2 cellular contexts compared by ENCODE assay signal in the genomic region with DNA sequence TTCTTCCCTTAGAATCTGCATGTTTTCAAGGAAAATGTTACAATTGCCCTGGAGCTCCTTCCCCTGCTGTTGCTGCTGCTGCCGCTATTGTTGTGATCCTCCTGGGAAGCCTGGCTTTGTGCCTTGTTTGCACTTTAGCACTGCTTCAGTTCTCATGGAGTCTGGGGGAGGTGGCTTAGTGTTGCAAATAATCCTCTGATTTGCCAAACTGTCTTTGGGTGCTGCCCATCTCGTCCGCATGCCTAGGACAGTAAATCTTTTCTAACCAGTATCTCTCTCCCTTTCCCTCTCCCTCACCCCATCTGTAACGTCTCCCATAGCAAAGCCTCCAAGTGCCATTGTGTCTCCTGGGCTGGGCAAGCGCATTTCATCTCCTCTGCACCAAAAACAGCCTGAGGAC.
A peak's percentile ranks its signal among the peaks of the same experiment; 100 is the strongest.
TF ChIP-seq lines count a peak whose summit lies in the region.

No MANE protein-coding gene starts in this region.

TF ChIP-seq in GM23338, 12 proteins besides CTCF, POLR2A, EP300 and RAD21:
- TF ChIP-seq, protein P1, sequence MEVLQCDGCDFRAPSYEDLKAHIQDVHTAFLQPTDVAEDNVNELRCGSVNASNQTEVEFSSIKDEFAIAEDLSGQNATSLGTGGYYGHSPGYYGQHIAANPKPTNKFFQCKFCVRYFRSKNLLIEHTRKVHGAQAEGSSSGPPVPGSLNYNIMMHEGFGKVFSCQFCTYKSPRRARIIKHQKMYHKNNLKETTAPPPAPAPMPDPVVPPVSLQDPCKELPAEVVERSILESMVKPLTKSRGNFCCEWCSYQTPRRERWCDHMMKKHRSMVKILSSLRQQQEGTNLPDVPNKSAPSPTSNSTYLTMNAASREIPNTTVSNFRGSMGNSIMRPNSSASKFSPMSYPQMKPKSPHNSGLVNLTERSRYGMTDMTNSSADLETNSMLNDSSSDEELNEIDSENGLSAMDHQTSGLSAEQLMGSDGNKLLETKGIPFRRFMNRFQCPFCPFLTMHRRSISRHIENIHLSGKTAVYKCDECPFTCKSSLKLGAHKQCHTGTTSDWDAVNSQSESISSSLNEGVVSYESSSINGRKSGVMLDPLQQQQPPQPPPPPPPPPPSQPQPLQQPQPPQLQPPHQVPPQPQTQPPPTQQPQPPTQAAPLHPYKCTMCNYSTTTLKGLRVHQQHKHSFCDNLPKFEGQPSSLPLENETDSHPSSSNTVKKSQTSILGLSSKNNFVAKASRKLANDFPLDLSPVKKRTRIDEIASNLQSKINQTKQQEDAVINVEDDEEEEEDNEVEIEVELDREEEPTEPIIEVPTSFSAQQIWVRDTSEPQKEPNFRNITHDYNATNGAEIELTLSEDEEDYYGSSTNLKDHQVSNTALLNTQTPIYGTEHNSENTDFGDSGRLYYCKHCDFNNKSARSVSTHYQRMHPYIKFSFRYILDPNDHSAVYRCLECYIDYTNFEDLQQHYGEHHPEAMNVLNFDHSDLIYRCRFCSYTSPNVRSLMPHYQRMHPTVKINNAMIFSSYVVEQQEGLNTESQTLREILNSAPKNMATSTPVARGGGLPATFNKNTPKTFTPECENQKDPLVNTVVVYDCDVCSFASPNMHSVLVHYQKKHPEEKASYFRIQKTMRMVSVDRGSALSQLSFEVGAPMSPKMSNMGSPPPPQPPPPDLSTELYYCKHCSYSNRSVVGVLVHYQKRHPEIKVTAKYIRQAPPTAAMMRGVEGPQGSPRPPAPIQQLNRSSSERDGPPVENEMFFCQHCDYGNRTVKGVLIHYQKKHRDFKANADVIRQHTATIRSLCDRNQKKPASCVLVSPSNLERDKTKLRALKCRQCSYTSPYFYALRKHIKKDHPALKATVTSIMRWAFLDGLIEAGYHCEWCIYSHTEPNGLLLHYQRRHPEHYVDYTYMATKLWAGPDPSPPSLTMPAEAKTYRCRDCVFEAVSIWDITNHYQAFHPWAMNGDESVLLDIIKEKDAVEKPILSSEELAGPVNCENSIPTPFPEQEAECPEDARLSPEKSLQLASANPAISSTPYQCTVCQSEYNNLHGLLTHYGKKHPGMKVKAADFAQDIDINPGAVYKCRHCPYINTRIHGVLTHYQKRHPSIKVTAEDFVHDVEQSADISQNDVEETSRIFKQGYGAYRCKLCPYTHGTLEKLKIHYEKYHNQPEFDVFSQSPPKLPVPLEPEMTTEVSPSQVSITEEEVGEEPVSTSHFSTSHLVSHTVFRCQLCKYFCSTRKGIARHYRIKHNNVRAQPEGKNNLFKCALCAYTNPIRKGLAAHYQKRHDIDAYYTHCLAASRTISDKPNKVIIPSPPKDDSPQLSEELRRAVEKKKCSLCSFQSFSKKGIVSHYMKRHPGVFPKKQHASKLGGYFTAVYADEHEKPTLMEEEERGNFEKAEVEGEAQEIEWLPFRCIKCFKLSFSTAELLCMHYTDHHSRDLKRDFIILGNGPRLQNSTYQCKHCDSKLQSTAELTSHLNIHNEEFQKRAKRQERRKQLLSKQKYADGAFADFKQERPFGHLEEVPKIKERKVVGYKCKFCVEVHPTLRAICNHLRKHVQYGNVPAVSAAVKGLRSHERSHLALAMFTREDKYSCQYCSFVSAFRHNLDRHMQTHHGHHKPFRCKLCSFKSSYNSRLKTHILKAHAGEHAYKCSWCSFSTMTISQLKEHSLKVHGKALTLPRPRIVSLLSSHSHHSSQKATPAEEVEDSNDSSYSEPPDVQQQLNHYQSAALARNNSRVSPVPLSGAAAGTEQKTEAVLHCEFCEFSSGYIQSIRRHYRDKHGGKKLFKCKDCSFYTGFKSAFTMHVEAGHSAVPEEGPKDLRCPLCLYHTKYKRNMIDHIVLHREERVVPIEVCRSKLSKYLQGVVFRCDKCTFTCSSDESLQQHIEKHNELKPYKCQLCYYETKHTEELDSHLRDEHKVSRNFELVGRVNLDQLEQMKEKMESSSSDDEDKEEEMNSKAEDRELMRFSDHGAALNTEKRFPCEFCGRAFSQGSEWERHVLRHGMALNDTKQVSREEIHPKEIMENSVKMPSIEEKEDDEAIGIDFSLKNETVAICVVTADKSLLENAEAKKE (CRISPR knock-in tag; IDR thresholded peaks at IDR 0.05) = peak; percentile 36; the same call in 1 of the 2 replicates
- TF ChIP-seq ZNF114 (CRISPR knock-in tag; IDR thresholded peaks at IDR 0.05) = no peak
- no peak for TF ChIP-seq EZH2phosphoT487 (IDR thresholded peaks at IDR 0.05; ENCODE audit: unreplicated experiment)

TF ChIP-seq in H1, 55 proteins besides CTCF, POLR2A, EP300 and RAD21:
- TF ChIP-seq CHD2 (IDR thresholded peaks at IDR 0.05; ENCODE audit: low read length) (no peak), TAF1 (IDR thresholded peaks at IDR 0.05; ENCODE audit: low read depth, low read length) (0 out of 2 replicates have a peak, but pooled peaks have one; percentile 38), USF2 (IDR thresholded peaks at IDR 0.05; ENCODE audit: low read length) (no peak), EZH2 (IDR thresholded peaks at IDR 0.05; ENCODE audit: low read depth, low read length, severe bottlenecking) (no peak), SP4 (IDR thresholded peaks at IDR 0.05; ENCODE audit: low read length) (no peak), JUND (IDR thresholded peaks at IDR 0.05; ENCODE audit: low read length) (no peak), HDAC2 (IDR thresholded peaks at IDR 0.05; ENCODE audit: borderline replicate concordance in 1 of 2, low read depth in 2 of 2, low read length in 2 of 2) (0 out of 4 replicates have a peak, but pooled peaks of 1 of the 2 experiments have one; percentile 55), KDM1A (IDR thresholded peaks at IDR 0.05; ENCODE audit: borderline replicate concordance, low read length) (no peak), GABPA (IDR thresholded peaks at IDR 0.05; ENCODE audit: borderline replicate concordance, insufficient read depth, low read length) (no peak), KDM4A (IDR thresholded peaks at IDR 0.05; ENCODE audit: low read depth, low read length, severe bottlenecking) (no peak)
- TF ChIP-seq, protein P2, sequence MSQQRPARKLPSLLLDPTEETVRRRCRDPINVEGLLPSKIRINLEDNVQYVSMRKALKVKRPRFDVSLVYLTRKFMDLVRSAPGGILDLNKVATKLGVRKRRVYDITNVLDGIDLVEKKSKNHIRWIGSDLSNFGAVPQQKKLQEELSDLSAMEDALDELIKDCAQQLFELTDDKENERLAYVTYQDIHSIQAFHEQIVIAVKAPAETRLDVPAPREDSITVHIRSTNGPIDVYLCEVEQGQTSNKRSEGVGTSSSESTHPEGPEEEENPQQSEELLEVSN (IDR thresholded peaks at IDR 0.05) = 0 out of 2 replicates have a peak, but pooled peaks have one; percentile 31
